14 cellular contexts compared by ENCODE assay signal in the genomic region with DNA sequence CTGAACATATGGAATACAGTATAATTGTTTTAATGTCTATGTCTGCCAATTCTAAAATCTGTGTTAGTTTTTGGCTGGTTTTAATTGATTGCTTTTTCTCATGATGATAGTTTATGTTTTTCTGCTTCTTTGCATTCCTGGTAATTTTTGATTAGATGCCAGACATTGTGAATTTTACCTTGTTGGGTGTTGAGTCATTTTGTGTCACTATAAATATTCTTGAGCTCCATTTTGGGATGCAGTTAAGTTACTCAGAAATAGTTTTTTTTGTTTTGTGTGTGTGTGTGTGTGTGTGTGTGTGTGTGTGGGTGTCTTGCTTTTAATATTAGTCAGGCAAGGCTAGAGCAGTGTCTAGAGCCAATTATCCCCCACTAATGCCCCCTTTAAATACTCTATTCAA.
"Had no signal": no experiment of that assay in that cellular context is flagged by ENCODE, and none has a peak within 500 bp of the region (broad histone marks: within the 10 kb centered on the region; RNA-seq: fewer than 3 reads in every experiment).

No MANE protein-coding gene starts in this region.

- H3K9me3 ChIP-seq: gastroesophageal sphincter, left ventricle myocardium inferior, sigmoid colon had no signal

- H3K4me1 ChIP-seq: gastroesophageal sphincter, left ventricle myocardium inferior, parathyroid adenoma, sigmoid colon had no signal

- DNase-seq: activated CD4-positive, alpha-beta T cell treated with anti-CD3 and anti-CD28 coated beads, Interleukin-2, amount 50 U/mL, for 48 hours; activated naive CD4-positive, alpha-beta T cell treated with anti-CD3 and anti-CD28 coated beads, Interleukin-2, amount 10 ng/mL, durations not matched to agents 7 days and 5 days; effector CD4-positive, alpha-beta T cell; left ventricle myocardium inferior; mesenchymal stem cell; naive thymus-derived CD8-positive, alpha-beta T cell; sigmoid colon; stimulated activated CD4-positive, alpha-beta T cell treated with anti-CD3 and anti-CD28 coated beads, Interleukin-2, amount 100 ng/mL, for 24 hours; T-helper 17 cell; WERI-Rb-1 had no signal

- H3K27me3 ChIP-seq: cardiac muscle cell, gastroesophageal sphincter, sigmoid colon had no signal

- ATAC-seq: gastroesophageal sphincter; naive thymus-derived CD8-positive, alpha-beta T cell; stimulated activated effector memory CD8-positive, alpha-beta T cell treated with anti-CD3 and anti-CD28 coated beads, Interleukin-12 subunit alpha, Interleukin-12 subunit beta, amount 100 ng/mL, for 72 hours; T-helper 17 cell had no signal

- H3K4me3 ChIP-seq: cardiac muscle cell, gastroesophageal sphincter, left ventricle myocardium inferior, sigmoid colon had no signal

- H3K27ac ChIP-seq: cardiac muscle cell, gastroesophageal sphincter, left ventricle myocardium inferior, parathyroid adenoma, sigmoid colon, WERI-Rb-1 had no signal

- H3K9ac ChIP-seq: parathyroid adenoma had no signal

- H3K36me3 ChIP-seq: cardiac muscle cell, gastroesophageal sphincter, left ventricle myocardium inferior, sigmoid colon, WERI-Rb-1 had no signal

- H2AFZ ChIP-seq: parathyroid adenoma had no signal
